In genomic region chr20:33709398-33709797, GRCh38 we compare ENCODE assay signal across 2 cellular contexts.
TF ChIP-seq lines count a peak whose summit lies in the region.

No MANE protein-coding gene starts in this region.

TF ChIP-seq in GM23338, 12 proteins besides CTCF, POLR2A, EP300 and RAD21:
- TF ChIP-seq, protein P1, sequence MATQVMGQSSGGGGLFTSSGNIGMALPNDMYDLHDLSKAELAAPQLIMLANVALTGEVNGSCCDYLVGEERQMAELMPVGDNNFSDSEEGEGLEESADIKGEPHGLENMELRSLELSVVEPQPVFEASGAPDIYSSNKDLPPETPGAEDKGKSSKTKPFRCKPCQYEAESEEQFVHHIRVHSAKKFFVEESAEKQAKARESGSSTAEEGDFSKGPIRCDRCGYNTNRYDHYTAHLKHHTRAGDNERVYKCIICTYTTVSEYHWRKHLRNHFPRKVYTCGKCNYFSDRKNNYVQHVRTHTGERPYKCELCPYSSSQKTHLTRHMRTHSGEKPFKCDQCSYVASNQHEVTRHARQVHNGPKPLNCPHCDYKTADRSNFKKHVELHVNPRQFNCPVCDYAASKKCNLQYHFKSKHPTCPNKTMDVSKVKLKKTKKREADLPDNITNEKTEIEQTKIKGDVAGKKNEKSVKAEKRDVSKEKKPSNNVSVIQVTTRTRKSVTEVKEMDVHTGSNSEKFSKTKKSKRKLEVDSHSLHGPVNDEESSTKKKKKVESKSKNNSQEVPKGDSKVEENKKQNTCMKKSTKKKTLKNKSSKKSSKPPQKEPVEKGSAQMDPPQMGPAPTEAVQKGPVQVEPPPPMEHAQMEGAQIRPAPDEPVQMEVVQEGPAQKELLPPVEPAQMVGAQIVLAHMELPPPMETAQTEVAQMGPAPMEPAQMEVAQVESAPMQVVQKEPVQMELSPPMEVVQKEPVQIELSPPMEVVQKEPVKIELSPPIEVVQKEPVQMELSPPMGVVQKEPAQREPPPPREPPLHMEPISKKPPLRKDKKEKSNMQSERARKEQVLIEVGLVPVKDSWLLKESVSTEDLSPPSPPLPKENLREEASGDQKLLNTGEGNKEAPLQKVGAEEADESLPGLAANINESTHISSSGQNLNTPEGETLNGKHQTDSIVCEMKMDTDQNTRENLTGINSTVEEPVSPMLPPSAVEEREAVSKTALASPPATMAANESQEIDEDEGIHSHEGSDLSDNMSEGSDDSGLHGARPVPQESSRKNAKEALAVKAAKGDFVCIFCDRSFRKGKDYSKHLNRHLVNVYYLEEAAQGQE (IDR thresholded peaks at IDR 0.05; ENCODE audit: unreplicated experiment): no peak
- no peak for TF ChIP-seq EZH2 (IDR thresholded peaks at IDR 0.05; ENCODE audit: low read depth, unreplicated experiment)
- no peak for TF ChIP-seq STAT1 (IDR thresholded peaks at IDR 0.05; ENCODE audit: unreplicated experiment)
- no peak for TF ChIP-seq ETS1 (IDR thresholded peaks at IDR 0.05)
- no peak for TF ChIP-seq ZNF462 (CRISPR knock-in tag; IDR thresholded peaks at IDR 0.05)
- TF ChIP-seq NANOG (IDR thresholded peaks at IDR 0.05; ENCODE audit: borderline replicate concordance): no peak
- TF ChIP-seq ZNF331 (CRISPR knock-in tag; IDR thresholded peaks at IDR 0.05; ENCODE audit: low read depth): no peak
- no peak for TF ChIP-seq EZH2phosphoT487 (IDR thresholded peaks at IDR 0.05; ENCODE audit: unreplicated experiment)
- TF ChIP-seq JUNB (IDR thresholded peaks at IDR 0.05; ENCODE audit: unreplicated experiment): no peak
- TF ChIP-seq POLR2AphosphoS5 (IDR thresholded peaks at IDR 0.05; ENCODE audit: low read depth): no peak
- no peak for TF ChIP-seq CREB1 (CRISPR knock-in tag; IDR thresholded peaks at IDR 0.05; ENCODE audit: low read depth)
- no peak for TF ChIP-seq ZNF114 (CRISPR knock-in tag; IDR thresholded peaks at IDR 0.05)

TF ChIP-seq in HepG2, 621 proteins besides CTCF, POLR2A, EP300 and RAD21 (continues in another document):
- TF ChIP-seq LCORL (IDR thresholded peaks at IDR 0.05) (no peak), LCORL (CRISPR knock-in tag; IDR thresholded peaks at IDR 0.05) (peak; percentile 36; the same call in 1 of the 2 replicates), NR2F1 (CRISPR knock-in tag; IDR thresholded peaks at IDR 0.05) (0 out of 4 replicates have a peak, but pooled peaks of 1 of the 2 experiments have one; percentile 35), EEA1 (CRISPR knock-in tag; IDR thresholded peaks at IDR 0.05; ENCODE audit: borderline replicate concordance) (no peak), MIER3 (CRISPR knock-in tag; IDR thresholded peaks at IDR 0.05; ENCODE audit: borderline replicate concordance) (no peak), SOX5 (CRISPR knock-in tag; IDR thresholded peaks at IDR 0.05; ENCODE audit: borderline replicate concordance) (peak; percentile 39; the same call in 1 of the 2 replicates), THRA (CRISPR knock-in tag; IDR thresholded peaks at IDR 0.05; ENCODE audit: borderline replicate concordance) (0 out of 2 replicates have a peak, but pooled peaks have one; percentile 29), ZNF484 (CRISPR knock-in tag; IDR thresholded peaks at IDR 0.05; ENCODE audit: borderline replicate concordance, low read depth) (no peak), RFXAP (CRISPR knock-in tag; IDR thresholded peaks at IDR 0.05; ENCODE audit: borderline replicate concordance) (no peak), ZNF101 (CRISPR knock-in tag; IDR thresholded peaks at IDR 0.05; ENCODE audit: borderline replicate concordance, low read depth) (no peak), GLI4 (CRISPR knock-in tag; IDR thresholded peaks at IDR 0.05; ENCODE audit: borderline replicate concordance) (no peak), ZFP36 (IDR thresholded peaks at IDR 0.05; ENCODE audit: borderline replicate concordance, low read depth, low read length, partially characterized antibody) (no peak), HNRNPK (IDR thresholded peaks at IDR 0.05; ENCODE audit: low read depth, low read length, poor library complexity, severe bottlenecking) (peak; percentile 68), EED (CRISPR knock-in tag; IDR thresholded peaks at IDR 0.05) (no peak), PAXIP1 (CRISPR knock-in tag; conservative IDR thresholded peaks at IDR 0.05) (peak; percentile 79), PPARG (CRISPR knock-in tag; conservative IDR thresholded peaks at IDR 0.05) (0 out of 2 replicates have a peak, but pooled peaks have one; percentile 23), ESRRA (CRISPR knock-in tag; IDR thresholded peaks at IDR 0.05; ENCODE audit: low read depth) (peak; percentile 99), ZNF746 (CRISPR knock-in tag; IDR thresholded peaks at IDR 0.05) (no peak), RARA (CRISPR knock-in tag; IDR thresholded peaks at IDR 0.05) (peak; percentile 47), ZNF570 (CRISPR knock-in tag; IDR thresholded peaks at IDR 0.05; ENCODE audit: borderline replicate concordance) (no peak), ASH2L (IDR thresholded peaks at IDR 0.05; ENCODE audit: insufficient read length, low read depth, low read length) (peak; percentile 23), ARID5B (CRISPR knock-in tag; IDR thresholded peaks at IDR 0.05) (0 out of 2 replicates have a peak, but pooled peaks have one; percentile 13), MIXL1 (CRISPR knock-in tag; IDR thresholded peaks at IDR 0.05) (0 out of 2 replicates have a peak, but pooled peaks have one; percentile 28), ZNF574 (CRISPR knock-in tag; IDR thresholded peaks at IDR 0.05) (no peak), MED1 (CRISPR knock-in tag; IDR thresholded peaks at IDR 0.05) (0 out of 2 replicates have a peak, but pooled peaks have one; percentile 32), ZNF629 (CRISPR knock-in tag; conservative IDR thresholded peaks at IDR 0.05) (peak; percentile 76), POGZ (CRISPR knock-in tag; IDR thresholded peaks at IDR 0.05) (peak; percentile 36; the same call in 1 of the 2 replicates), ARNTL (CRISPR knock-in tag; IDR thresholded peaks at IDR 0.05) (no peak), GATAD2A (CRISPR knock-in tag; IDR thresholded peaks at IDR 0.05) (peak; percentile 61), SIN3A (IDR thresholded peaks at IDR 0.05; ENCODE audit: borderline replicate concordance, low read depth, low read length) (no peak), ZNF670 (CRISPR knock-in tag; IDR thresholded peaks at IDR 0.05; ENCODE audit: borderline replicate concordance) (0 out of 2 replicates have a peak, but pooled peaks have one; percentile 61), ZNF580 (CRISPR knock-in tag; IDR thresholded peaks at IDR 0.05; ENCODE audit: borderline replicate concordance, low read depth) (peak; percentile 4; the same call in 1 of the 2 replicates), SP4 (CRISPR knock-in tag; IDR thresholded peaks at IDR 0.05) (no peak), FOSL2 (CRISPR knock-in tag; IDR thresholded peaks at IDR 0.05) (peak; percentile 83), GATAD1 (CRISPR knock-in tag; IDR thresholded peaks at IDR 0.05) (no peak)
- TF ChIP-seq, protein P2, sequence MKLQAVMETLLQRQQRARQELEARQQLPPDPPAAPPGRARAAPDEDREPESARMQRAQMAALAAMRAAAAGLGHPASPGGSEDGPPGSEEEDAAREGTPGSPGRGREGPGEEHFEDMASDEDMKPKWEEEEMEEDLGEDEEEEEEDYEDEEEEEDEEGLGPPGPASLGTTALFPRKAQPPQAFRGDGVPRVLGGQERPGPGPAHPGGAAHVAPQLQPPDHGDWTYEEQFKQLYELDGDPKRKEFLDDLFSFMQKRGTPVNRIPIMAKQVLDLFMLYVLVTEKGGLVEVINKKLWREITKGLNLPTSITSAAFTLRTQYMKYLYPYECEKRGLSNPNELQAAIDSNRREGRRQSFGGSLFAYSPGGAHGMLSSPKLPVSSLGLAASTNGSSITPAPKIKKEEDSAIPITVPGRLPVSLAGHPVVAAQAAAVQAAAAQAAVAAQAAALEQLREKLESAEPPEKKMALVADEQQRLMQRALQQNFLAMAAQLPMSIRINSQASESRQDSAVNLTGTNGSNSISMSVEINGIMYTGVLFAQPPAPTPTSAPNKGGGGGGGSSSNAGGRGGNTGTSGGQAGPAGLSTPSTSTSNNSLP (IDR thresholded peaks at IDR 0.05; ENCODE audit: low read depth, low read length): 0 out of 2 replicates have a peak, but pooled peaks have one; percentile 10
- TF ChIP-seq, protein P3, sequence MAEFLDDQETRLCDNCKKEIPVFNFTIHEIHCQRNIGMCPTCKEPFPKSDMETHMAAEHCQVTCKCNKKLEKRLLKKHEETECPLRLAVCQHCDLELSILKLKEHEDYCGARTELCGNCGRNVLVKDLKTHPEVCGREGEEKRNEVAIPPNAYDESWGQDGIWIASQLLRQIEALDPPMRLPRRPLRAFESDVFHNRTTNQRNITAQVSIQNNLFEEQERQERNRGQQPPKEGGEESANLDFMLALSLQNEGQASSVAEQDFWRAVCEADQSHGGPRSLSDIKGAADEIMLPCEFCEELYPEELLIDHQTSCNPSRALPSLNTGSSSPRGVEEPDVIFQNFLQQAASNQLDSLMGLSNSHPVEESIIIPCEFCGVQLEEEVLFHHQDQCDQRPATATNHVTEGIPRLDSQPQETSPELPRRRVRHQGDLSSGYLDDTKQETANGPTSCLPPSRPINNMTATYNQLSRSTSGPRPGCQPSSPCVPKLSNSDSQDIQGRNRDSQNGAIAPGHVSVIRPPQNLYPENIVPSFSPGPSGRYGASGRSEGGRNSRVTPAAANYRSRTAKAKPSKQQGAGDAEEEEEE (CRISPR knock-in tag; IDR thresholded peaks at IDR 0.05; ENCODE audit: borderline replicate concordance): no peak
